In the genomic region with DNA sequence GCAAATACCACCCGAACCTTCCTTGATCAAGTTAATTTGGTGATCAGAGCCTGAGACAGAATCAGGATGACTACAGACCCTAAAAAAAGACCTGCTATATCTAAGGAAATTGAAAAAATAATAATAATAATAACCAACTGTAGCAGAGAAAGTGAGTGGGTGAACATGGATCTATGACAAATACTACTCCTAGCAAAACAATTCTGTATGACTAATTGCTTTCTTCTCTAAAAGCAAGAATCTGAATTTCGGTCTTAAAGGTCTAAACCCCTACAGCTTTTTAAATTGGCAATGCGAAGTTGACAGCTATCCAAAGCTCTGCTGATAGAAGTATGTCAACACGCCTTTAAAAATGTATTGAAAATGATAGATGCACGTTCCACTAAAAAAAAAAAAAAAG, we compare ENCODE assay signal across 29 cellular contexts.
"Had no signal": no experiment of that assay in that cellular context is flagged by ENCODE, and none has a peak within 500 bp of the region (broad histone marks: within the 10 kb centered on the region; RNA-seq: fewer than 3 reads in every experiment).

No MANE protein-coding gene starts in this region.

- H3K27me3 ChIP-seq: esophagus squamous epithelium, gastrocnemius medialis, left lung, ovary, sigmoid colon, thyroid gland, vagina had no signal

- H3K4me3 Mint-ChIP-seq: effector memory CD8-positive, alpha-beta T cell; mesothelial cell of epicardium; naive B cell; natural killer cell treated with Interleukin-12 subunit alpha and Interleukin-12 subunit beta and Interleukin-15 and Interleukin-18, amount 100 ng/mL, for 72 hours; neural crest cell; stimulated activated naive CD8-positive, alpha-beta T cell treated with anti-CD3 and anti-CD28 coated beads, Interleukin-15, amount 100 ng/mL, for 72 hours had no signal

- H3K4me1 Mint-ChIP-seq: neural crest cell; stimulated activated naive CD8-positive, alpha-beta T cell treated with anti-CD3 and anti-CD28 coated beads, Interleukin-15, amount 100 ng/mL, for 72 hours had no signal

- H3K27ac Mint-ChIP-seq: mesothelial cell of epicardium; naive B cell; natural killer cell treated with Interleukin-12 subunit alpha and Interleukin-12 subunit beta and Interleukin-15 and Interleukin-18, amount 100 ng/mL, for 72 hours; stimulated activated naive CD8-positive, alpha-beta T cell treated with anti-CD3 and anti-CD28 coated beads, Interleukin-15, amount 100 ng/mL, for 72 hours had no signal

- H3K36me3 Mint-ChIP-seq: naive B cell had no signal

- H3K4me1 ChIP-seq: esophagus squamous epithelium, gastrocnemius medialis, left lung, psoas muscle, sigmoid colon, thyroid gland, vagina had no signal

- H3K27ac ChIP-seq: esophagus squamous epithelium, gastrocnemius medialis, left lung, ovary, psoas muscle, sigmoid colon, thyroid gland, vagina had no signal

- ATAC-seq: effector memory CD8-positive, alpha-beta T cell; gastrocnemius medialis; left cardiac atrium; left lung; mucosa of descending colon; natural killer cell treated with Interleukin-12 subunit alpha and Interleukin-12 subunit beta and Interleukin-15 and Interleukin-18, amount 100 ng/mL, for 72 hours; psoas muscle; right cardiac atrium; stimulated activated naive CD8-positive, alpha-beta T cell treated with anti-CD3 and anti-CD28 coated beads, Interleukin-15, amount 100 ng/mL, for 72 hours had no signal

- H3K36me3 ChIP-seq: gastrocnemius medialis, ovary, sigmoid colon, thyroid gland, vagina had no signal

- DNase-seq: cortex of kidney; effector memory CD8-positive, alpha-beta T cell; erythroblast; esophagus squamous epithelium; gastrocnemius medialis; head of caudate nucleus; left cardiac atrium; left lung; mesenchymal stem cell; mucosa of descending colon; naive B cell; nucleus accumbens; ovary; posterior cingulate gyrus; psoas muscle; right cardiac atrium; sigmoid colon; small intestine; stimulated activated CD4-positive, alpha-beta T cell treated with anti-CD3 and anti-CD28 coated beads, Interleukin-15, amount 100 ng/mL, for 24 hours; stimulated activated CD4-positive, alpha-beta T cell treated with anti-CD3 and anti-CD28 coated beads, Interleukin-4, amount 100 ng/mL, for 1 hour; stimulated activated CD8-positive, alpha-beta memory T cell treated with anti-CD3 and anti-CD28 coated beads, Interleukin-4, amount 100 ng/mL, for 48 hours; stimulated activated naive CD4-positive, alpha-beta T cell; stimulated activated naive CD8-positive, alpha-beta T cell treated with anti-CD3 and anti-CD28 coated beads, Interleukin-15, amount 100 ng/mL, for 72 hours; thyroid gland; trophoblast cell had no signal

- H3K9me3 ChIP-seq: esophagus squamous epithelium, gastrocnemius medialis, left lung, mucosa of descending colon, ovary, psoas muscle, sigmoid colon, thyroid gland, vagina had no signal

- H3K4me3 ChIP-seq: esophagus squamous epithelium, gastrocnemius medialis, left lung, mucosa of descending colon, ovary, psoas muscle, sigmoid colon, thyroid gland, vagina had no signal

- H3K9me3 Mint-ChIP-seq: effector memory CD8-positive, alpha-beta T cell; mesothelial cell of epicardium; naive B cell; natural killer cell treated with Interleukin-12 subunit alpha and Interleukin-12 subunit beta and Interleukin-15 and Interleukin-18, amount 100 ng/mL, for 72 hours; neural crest cell; stimulated activated naive CD8-positive, alpha-beta T cell treated with anti-CD3 and anti-CD28 coated beads, Interleukin-15, amount 100 ng/mL, for 72 hours had no signal

- H3K27me3 Mint-ChIP-seq: effector memory CD8-positive, alpha-beta T cell; naive B cell; natural killer cell treated with Interleukin-12 subunit alpha and Interleukin-12 subunit beta and Interleukin-15 and Interleukin-18, amount 100 ng/mL, for 72 hours; stimulated activated naive CD8-positive, alpha-beta T cell treated with anti-CD3 and anti-CD28 coated beads, Interleukin-15, amount 100 ng/mL, for 72 hours had no signal
